8 cellular contexts compared by ENCODE assay signal in genomic region chr2:64524604-64525322, GRCh38.
DNase-seq lines count a peak whose midpoint lies in the region; ATAC-seq and TF ChIP-seq lines count a peak whose summit lies in the region.

No MANE protein-coding gene starts in this region.

- no peak for TF ChIP-seq CTCF in astrocyte of the spinal cord (IDR thresholded peaks at IDR 0.05; ENCODE audit: low read depth, low read length)

- peak overlapping the region; percentile 88 for H3K4me3 ChIP-seq in astrocyte of the spinal cord (ENCODE audit: low read depth, low read length)

- DNase-seq in NCI-H2081 (lab: John Stamatoyannopoulos, UW), result peak; percentile 30 to 64
- no peak for DNase-seq in NCI-H2081 treated with DMSO at 0.1 percent for 48 hours (lab: John Stamatoyannopoulos, UW)
- DNase-seq in RKO (ENCODE audit: low spot score), result peak; percentile 50
- peak; percentile 15 for DNase-seq in astrocyte of the spinal cord (ENCODE audit: low read depth, low spot score)
- DNase-seq in iPS-NIHi7 (ENCODE audit: extremely low spot score), result peak; percentile 50
- peak; percentile 25 for DNase-seq in stimulated activated CD4-positive, alpha-beta T cell treated with anti-CD3 and anti-CD28 coated beads, Interleukin-12 subunit alpha, Interleukin-12 subunit beta, amount 100 ng/mL, for 4 hours
- DNase-seq in KG1 (lab: John Stamatoyannopoulos, UW), result no peak

- in situ Hi-C loops in astrocyte of the spinal cord (cut with HindIII; ENCODE audit: low sequenced_read_pairs), result no loop called here

- peak; percentile 19 for ATAC-seq in HG02885 (IDR thresholded peaks at IDR 0.05; ENCODE audit: poor library complexity, unreplicated experiment)

Comparison
In these comparisons a context has a peak if more than half of its experiments do, and no peak if none do; other contexts are left out.
1. DNase-seq: peak in NCI-H2081 (2 of 2), RKO (single experiment), astrocyte of the spinal cord (single experiment), iPS-NIHi7 (single experiment) and stimulated activated CD4-positive, alpha-beta T cell treated with anti-CD3 and anti-CD28 coated beads, Interleukin-12 subunit alpha, Interleukin-12 subunit beta, amount 100 ng/mL, for 4 hours (single experiment); none in NCI-H2081 treated with DMSO at 0.1 percent for 48 hours (single experiment) and KG1 (single experiment).